ENCODE assay signal across 1 cellular context in the genomic region with DNA sequence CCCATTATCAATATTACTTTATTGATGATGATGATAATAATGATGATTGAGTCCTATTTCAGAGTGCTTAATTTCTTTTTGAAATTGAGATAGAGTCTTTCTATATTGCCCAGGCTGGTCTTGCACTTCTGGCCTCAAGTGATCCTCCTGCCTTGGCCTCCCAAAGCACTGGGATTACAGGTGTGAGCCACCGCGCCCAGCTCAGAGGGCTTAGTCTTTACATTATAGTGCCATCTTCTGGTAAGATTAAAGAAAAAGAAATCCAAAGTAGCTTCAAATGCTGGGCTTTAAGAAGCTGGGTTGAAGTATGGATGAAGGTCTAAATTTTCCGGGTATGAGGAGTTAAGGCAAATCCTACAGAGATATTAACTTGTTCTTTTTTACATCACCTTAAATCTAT.
TF ChIP-seq lines count a peak whose summit lies in the region.

No MANE protein-coding gene starts in this region.

TF ChIP-seq in K562, 482 proteins besides CTCF, POLR2A, EP300 and RAD21 (continues in another document):
- peak; percentile 47; the same call in 1 of the 2 replicates for TF ChIP-seq L3MBTL2 (IDR thresholded peaks at IDR 0.05)
- TF ChIP-seq CC2D1A (IDR thresholded peaks at IDR 0.05), result 0 out of 2 replicates have a peak, but pooled peaks have one; percentile 30
- no peak for TF ChIP-seq PTBP1 (IDR thresholded peaks at IDR 0.05; ENCODE audit: low read depth, low read length)
- TF ChIP-seq ZNF408 (CRISPR knock-in tag; IDR thresholded peaks at IDR 0.05; ENCODE audit: low read depth), result no peak
- TF ChIP-seq ZBTB8A (IDR thresholded peaks at IDR 0.05; ENCODE audit: partially characterized antibody), result no peak
- TF ChIP-seq TAF7 (tag; IDR thresholded peaks at IDR 0.05), result no peak
- no peak for TF ChIP-seq HDAC3 (IDR thresholded peaks at IDR 0.05; ENCODE audit: borderline replicate concordance, partially characterized antibody)
- TF ChIP-seq HMG20B (CRISPR knock-in tag; IDR thresholded peaks at IDR 0.05), result no peak
- TF ChIP-seq ZNF780A (CRISPR knock-in tag; IDR thresholded peaks at IDR 0.05), result no peak
- TF ChIP-seq RBM17 (IDR thresholded peaks at IDR 0.05; ENCODE audit: borderline replicate concordance, low read depth, low read length), result no peak
- no peak for TF ChIP-seq SIRT6 (IDR thresholded peaks at IDR 0.05; ENCODE audit: low read depth, low read length)
- no peak for TF ChIP-seq TAF1 (IDR thresholded peaks at IDR 0.05; ENCODE audit: control insufficient read depth, extremely low read depth, insufficient read depth, low read length, severe bottlenecking)
- TF ChIP-seq, protein P1, sequence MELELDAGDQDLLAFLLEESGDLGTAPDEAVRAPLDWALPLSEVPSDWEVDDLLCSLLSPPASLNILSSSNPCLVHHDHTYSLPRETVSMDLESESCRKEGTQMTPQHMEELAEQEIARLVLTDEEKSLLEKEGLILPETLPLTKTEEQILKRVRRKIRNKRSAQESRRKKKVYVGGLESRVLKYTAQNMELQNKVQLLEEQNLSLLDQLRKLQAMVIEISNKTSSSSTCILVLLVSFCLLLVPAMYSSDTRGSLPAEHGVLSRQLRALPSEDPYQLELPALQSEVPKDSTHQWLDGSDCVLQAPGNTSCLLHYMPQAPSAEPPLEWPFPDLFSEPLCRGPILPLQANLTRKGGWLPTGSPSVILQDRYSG (tag; conservative IDR thresholded peaks at IDR 0.05; ENCODE audit: low read depth), result no peak
- TF ChIP-seq RBM14 (IDR thresholded peaks at IDR 0.05; ENCODE audit: borderline replicate concordance, insufficient read depth, low read depth, low read length), result no peak
- TF ChIP-seq HDAC8 (tag; IDR thresholded peaks at IDR 0.05), result no peak
- no peak for TF ChIP-seq NR4A1 (CRISPR knock-in tag; IDR thresholded peaks at IDR 0.05)
- no peak for TF ChIP-seq NR4A1 (tag; IDR thresholded peaks at IDR 0.05)
- TF ChIP-seq, protein P2, sequence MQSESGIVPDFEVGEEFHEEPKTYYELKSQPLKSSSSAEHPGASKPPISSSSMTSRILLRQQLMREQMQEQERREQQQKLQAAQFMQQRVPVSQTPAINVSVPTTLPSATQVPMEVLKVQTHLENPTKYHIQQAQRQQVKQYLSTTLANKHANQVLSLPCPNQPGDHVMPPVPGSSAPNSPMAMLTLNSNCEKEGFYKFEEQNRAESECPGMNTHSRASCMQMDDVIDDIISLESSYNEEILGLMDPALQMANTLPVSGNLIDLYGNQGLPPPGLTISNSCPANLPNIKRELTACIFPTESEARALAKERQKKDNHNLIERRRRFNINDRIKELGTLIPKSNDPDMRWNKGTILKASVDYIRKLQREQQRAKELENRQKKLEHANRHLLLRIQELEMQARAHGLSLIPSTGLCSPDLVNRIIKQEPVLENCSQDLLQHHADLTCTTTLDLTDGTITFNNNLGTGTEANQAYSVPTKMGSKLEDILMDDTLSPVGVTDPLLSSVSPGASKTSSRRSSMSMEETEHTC (IDR thresholded peaks at IDR 0.05), result no peak
- no peak for TF ChIP-seq FOXJ2 (tag; IDR thresholded peaks at IDR 0.05)
- TF ChIP-seq MAFK (IDR thresholded peaks at IDR 0.05; ENCODE audit: low read length), result no peak
- 0 out of 2 replicates have a peak, but pooled peaks have one; percentile 19 for TF ChIP-seq BCOR (IDR thresholded peaks at IDR 0.05)
- TF ChIP-seq ZNF239 (CRISPR knock-in tag; IDR thresholded peaks at IDR 0.05), result no peak
- no peak for TF ChIP-seq EGR1 (conservative IDR thresholded peaks at IDR 0.05)
- TF ChIP-seq, protein P3, sequence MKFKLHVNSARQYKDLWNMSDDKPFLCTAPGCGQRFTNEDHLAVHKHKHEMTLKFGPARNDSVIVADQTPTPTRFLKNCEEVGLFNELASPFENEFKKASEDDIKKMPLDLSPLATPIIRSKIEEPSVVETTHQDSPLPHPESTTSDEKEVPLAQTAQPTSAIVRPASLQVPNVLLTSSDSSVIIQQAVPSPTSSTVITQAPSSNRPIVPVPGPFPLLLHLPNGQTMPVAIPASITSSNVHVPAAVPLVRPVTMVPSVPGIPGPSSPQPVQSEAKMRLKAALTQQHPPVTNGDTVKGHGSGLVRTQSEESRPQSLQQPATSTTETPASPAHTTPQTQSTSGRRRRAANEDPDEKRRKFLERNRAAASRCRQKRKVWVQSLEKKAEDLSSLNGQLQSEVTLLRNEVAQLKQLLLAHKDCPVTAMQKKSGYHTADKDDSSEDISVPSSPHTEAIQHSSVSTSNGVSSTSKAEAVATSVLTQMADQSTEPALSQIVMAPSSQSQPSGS (CRISPR knock-in tag; IDR thresholded peaks at IDR 0.05), result no peak
- TF ChIP-seq ETV6 (IDR thresholded peaks at IDR 0.05; ENCODE audit: borderline replicate concordance in 1 of 2, low read depth in 2 of 2, low read length in 1 of 2), result no peak
- no peak for TF ChIP-seq ETV6 (CRISPR knock-in tag; IDR thresholded peaks at IDR 0.05; ENCODE audit: borderline replicate concordance)
- TF ChIP-seq, protein P4, sequence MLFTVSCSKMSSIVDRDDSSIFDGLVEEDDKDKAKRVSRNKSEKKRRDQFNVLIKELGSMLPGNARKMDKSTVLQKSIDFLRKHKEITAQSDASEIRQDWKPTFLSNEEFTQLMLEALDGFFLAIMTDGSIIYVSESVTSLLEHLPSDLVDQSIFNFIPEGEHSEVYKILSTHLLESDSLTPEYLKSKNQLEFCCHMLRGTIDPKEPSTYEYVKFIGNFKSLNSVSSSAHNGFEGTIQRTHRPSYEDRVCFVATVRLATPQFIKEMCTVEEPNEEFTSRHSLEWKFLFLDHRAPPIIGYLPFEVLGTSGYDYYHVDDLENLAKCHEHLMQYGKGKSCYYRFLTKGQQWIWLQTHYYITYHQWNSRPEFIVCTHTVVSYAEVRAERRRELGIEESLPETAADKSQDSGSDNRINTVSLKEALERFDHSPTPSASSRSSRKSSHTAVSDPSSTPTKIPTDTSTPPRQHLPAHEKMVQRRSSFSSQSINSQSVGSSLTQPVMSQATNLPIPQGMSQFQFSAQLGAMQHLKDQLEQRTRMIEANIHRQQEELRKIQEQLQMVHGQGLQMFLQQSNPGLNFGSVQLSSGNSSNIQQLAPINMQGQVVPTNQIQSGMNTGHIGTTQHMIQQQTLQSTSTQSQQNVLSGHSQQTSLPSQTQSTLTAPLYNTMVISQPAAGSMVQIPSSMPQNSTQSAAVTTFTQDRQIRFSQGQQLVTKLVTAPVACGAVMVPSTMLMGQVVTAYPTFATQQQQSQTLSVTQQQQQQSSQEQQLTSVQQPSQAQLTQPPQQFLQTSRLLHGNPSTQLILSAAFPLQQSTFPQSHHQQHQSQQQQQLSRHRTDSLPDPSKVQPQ (CRISPR knock-in tag; IDR thresholded peaks at IDR 0.05; ENCODE audit: borderline replicate concordance), result no peak
- TF ChIP-seq, protein P5, sequence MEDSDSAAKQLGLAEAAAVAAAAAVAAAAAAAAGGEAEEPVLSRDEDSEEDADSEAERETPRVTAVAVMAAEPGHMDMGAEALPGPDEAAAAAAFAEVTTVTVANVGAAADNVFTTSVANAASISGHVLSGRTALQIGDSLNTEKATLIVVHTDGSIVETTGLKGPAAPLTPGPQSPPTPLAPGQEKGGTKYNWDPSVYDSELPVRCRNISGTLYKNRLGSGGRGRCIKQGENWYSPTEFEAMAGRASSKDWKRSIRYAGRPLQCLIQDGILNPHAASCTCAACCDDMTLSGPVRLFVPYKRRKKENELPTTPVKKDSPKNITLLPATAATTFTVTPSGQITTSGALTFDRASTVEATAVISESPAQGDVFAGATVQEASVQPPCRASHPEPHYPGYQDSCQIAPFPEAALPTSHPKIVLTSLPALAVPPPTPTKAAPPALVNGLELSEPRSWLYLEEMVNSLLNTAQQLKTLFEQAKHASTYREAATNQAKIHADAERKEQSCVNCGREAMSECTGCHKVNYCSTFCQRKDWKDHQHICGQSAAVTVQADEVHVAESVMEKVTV (CRISPR knock-in tag; IDR thresholded peaks at IDR 0.05), result 0 out of 2 replicates have a peak, but pooled peaks have one; percentile 44
- TF ChIP-seq, protein P6, sequence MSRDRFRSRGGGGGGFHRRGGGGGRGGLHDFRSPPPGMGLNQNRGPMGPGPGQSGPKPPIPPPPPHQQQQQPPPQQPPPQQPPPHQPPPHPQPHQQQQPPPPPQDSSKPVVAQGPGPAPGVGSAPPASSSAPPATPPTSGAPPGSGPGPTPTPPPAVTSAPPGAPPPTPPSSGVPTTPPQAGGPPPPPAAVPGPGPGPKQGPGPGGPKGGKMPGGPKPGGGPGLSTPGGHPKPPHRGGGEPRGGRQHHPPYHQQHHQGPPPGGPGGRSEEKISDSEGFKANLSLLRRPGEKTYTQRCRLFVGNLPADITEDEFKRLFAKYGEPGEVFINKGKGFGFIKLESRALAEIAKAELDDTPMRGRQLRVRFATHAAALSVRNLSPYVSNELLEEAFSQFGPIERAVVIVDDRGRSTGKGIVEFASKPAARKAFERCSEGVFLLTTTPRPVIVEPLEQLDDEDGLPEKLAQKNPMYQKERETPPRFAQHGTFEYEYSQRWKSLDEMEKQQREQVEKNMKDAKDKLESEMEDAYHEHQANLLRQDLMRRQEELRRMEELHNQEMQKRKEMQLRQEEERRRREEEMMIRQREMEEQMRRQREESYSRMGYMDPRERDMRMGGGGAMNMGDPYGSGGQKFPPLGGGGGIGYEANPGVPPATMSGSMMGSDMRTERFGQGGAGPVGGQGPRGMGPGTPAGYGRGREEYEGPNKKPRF (IDR thresholded peaks at IDR 0.05; ENCODE audit: low read depth, low read length), result no peak
- 0 out of 2 replicates have a peak, but pooled peaks have one; percentile 23 for TF ChIP-seq NBN (IDR thresholded peaks at IDR 0.05; ENCODE audit: low read depth)
- 0 out of 4 replicates have a peak, but pooled peaks of 1 of the 2 experiments have one; percentile 39 for TF ChIP-seq KDM1A (IDR thresholded peaks at IDR 0.05)
- no peak for TF ChIP-seq ATF1 (CRISPR knock-in tag; IDR thresholded peaks at IDR 0.05)
- 0 out of 2 replicates have a peak, but pooled peaks have one; percentile 14 for TF ChIP-seq ATF1 (tag; IDR thresholded peaks at IDR 0.05)
- no peak for TF ChIP-seq SMAD3 (CRISPR knock-in tag; conservative IDR thresholded peaks at IDR 0.05)
- TF ChIP-seq MCM5 (IDR thresholded peaks at IDR 0.05; ENCODE audit: low read depth), result no peak
- TF ChIP-seq, protein P7, sequence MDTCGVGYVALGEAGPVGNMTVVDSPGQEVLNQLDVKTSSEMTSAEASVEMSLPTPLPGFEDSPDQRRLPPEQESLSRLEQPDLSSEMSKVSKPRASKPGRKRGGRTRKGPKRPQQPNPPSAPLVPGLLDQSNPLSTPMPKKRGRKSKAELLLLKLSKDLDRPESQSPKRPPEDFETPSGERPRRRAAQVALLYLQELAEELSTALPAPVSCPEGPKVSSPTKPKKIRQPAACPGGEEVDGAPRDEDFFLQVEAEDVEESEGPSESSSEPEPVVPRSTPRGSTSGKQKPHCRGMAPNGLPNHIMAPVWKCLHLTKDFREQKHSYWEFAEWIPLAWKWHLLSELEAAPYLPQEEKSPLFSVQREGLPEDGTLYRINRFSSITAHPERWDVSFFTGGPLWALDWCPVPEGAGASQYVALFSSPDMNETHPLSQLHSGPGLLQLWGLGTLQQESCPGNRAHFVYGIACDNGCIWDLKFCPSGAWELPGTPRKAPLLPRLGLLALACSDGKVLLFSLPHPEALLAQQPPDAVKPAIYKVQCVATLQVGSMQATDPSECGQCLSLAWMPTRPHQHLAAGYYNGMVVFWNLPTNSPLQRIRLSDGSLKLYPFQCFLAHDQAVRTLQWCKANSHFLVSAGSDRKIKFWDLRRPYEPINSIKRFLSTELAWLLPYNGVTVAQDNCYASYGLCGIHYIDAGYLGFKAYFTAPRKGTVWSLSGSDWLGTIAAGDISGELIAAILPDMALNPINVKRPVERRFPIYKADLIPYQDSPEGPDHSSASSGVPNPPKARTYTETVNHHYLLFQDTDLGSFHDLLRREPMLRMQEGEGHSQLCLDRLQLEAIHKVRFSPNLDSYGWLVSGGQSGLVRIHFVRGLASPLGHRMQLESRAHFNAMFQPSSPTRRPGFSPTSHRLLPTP (IDR thresholded peaks at IDR 0.05; ENCODE audit: borderline replicate concordance, extremely low read depth, insufficient read length), result no peak
- TF ChIP-seq, protein P8, sequence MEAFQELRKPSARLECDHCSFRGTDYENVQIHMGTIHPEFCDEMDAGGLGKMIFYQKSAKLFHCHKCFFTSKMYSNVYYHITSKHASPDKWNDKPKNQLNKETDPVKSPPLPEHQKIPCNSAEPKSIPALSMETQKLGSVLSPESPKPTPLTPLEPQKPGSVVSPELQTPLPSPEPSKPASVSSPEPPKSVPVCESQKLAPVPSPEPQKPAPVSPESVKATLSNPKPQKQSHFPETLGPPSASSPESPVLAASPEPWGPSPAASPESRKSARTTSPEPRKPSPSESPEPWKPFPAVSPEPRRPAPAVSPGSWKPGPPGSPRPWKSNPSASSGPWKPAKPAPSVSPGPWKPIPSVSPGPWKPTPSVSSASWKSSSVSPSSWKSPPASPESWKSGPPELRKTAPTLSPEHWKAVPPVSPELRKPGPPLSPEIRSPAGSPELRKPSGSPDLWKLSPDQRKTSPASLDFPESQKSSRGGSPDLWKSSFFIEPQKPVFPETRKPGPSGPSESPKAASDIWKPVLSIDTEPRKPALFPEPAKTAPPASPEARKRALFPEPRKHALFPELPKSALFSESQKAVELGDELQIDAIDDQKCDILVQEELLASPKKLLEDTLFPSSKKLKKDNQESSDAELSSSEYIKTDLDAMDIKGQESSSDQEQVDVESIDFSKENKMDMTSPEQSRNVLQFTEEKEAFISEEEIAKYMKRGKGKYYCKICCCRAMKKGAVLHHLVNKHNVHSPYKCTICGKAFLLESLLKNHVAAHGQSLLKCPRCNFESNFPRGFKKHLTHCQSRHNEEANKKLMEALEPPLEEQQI (IDR thresholded peaks at IDR 0.05), result 0 out of 2 replicates have a peak, but pooled peaks have one; percentile 51
- TF ChIP-seq, protein P9, sequence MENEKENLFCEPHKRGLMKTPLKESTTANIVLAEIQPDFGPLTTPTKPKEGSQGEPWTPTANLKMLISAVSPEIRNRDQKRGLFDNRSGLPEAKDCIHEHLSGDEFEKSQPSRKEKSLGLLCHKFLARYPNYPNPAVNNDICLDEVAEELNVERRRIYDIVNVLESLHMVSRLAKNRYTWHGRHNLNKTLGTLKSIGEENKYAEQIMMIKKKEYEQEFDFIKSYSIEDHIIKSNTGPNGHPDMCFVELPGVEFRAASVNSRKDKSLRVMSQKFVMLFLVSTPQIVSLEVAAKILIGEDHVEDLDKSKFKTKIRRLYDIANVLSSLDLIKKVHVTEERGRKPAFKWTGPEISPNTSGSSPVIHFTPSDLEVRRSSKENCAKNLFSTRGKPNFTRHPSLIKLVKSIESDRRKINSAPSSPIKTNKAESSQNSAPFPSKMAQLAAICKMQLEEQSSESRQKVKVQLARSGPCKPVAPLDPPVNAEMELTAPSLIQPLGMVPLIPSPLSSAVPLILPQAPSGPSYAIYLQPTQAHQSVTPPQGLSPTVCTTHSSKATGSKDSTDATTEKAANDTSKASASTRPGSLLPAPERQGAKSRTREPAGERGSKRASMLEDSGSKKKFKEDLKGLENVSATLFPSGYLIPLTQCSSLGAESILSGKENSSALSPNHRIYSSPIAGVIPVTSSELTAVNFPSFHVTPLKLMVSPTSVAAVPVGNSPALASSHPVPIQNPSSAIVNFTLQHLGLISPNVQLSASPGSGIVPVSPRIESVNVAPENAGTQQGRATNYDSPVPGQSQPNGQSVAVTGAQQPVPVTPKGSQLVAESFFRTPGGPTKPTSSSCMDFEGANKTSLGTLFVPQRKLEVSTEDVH (IDR thresholded peaks at IDR 0.05; ENCODE audit: low read depth, partially characterized antibody), result no peak
- TF ChIP-seq, protein P10, sequence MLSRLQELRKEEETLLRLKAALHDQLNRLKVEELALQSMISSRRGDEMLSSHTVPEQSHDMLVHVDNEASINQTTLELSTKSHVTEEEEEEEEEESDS (CRISPR knock-in tag; IDR thresholded peaks at IDR 0.05), result no peak
